8 cellular contexts compared by ENCODE assay signal in genomic region chr6:152263582-152263981, GRCh38.
"Had no signal": no experiment of that assay in that cellular context is flagged by ENCODE, and none has a peak within 500 bp of the region (broad histone marks: within the 10 kb centered on the region; RNA-seq: fewer than 3 reads in every experiment).

No MANE protein-coding gene starts in this region.

- H3K4me3 ChIP-seq: GM12878 had no signal

- DNase-seq: GDM1, GF-D8 had no signal

- ATAC-seq: GM12878 had no signal

- FAIRE-seq: G401.6, GM12878, GM12891, GM12892, GM18507, GM19239 had no signal
